Comparison of ENCODE assay signal across 7 cellular contexts in the genomic region with DNA sequence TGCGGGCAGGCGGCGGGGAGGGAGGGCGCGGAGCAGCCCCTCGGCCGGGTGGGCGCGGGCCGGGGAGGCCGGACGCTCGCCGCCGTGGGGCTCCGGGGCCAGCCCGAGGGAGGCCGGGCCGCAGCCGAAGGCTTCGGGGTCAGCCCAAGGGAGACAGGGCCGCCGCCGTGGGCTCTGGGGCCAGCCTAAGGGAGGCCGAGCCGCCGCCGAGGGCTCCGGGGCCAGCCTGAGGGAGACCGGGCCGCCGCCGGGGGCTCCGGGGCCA. TPM values are rescaled to one million over a fixed set of nuclear protein-coding genes. Genes with fewer than 3 reads are reported as not detected.
A peak's percentile ranks its signal among the peaks of the same experiment; 100 is the strongest.
DNase-seq lines count a peak whose midpoint lies in the region; ATAC-seq, FAIRE-seq and TF ChIP-seq lines count a peak whose summit lies in the region.

No MANE protein-coding gene starts in this region.

- H3K36me3 ChIP-seq in HCT116 (ENCODE audit: control insufficient read depth in 1 of 2, insufficient read depth in 2 of 2, low read length in 2 of 2) (no peaks in the 10 kb centered on the region), keratinocyte (ENCODE audit: control insufficient read depth in 2 of 2, extremely low read depth in 1 of 2, insufficient read depth in 2 of 2, low read length in 2 of 2) (peaks cover 0 to 2% of the 10 kb centered on the region in 2 experiments), testis (ENCODE audit: low read depth, missing control alignments) (no peaks in the 10 kb centered on the region)

- peaks cover 44% of the 10 kb centered on the region for H3K4me1 Mint-ChIP-seq in WTC11
- peaks cover 55% of the 10 kb centered on the region for H3K4me1 Mint-ChIP-seq in activated T-helper 2 cell treated with anti-CD3 and anti-CD28 coated beads, Interferon-gamma antibody, Interleukin-2, Interleukin-4, amounts not matched to agents 10 μg/mL and 5 μg/mL and 100 μg/mL, durations not matched to agents 14 hours and 24 hours and 36 hours (ENCODE audit: low read depth)

- H3K27ac ChIP-seq in HCT116 (ENCODE audit: low read depth, low read length), result peak overlapping the region; percentile 94
- peak overlapping the region; percentile 96 for H3K27ac ChIP-seq in adipose tissue (ENCODE audit: low read depth, low read length)
- H3K27ac ChIP-seq in keratinocyte (ENCODE audit: control insufficient read depth, insufficient read depth, low read length), result peak overlapping the region; percentile 73
- peak overlapping the region; percentile 98 to 99 for H3K27ac ChIP-seq in testis

- peaks cover 2% of the 10 kb centered on the region for H3K9me1 ChIP-seq in keratinocyte (ENCODE audit: control insufficient read depth, extremely low read depth, insufficient read depth, low read length)

- H3K4me2 ChIP-seq in HCT116 (ENCODE audit: low read length), result peak overlapping the region; percentile 99
- peak overlapping the region; percentile 28 for H3K4me2 ChIP-seq in keratinocyte (ENCODE audit: control insufficient read depth, extremely low read depth, insufficient read depth, low read depth, low read length)

- H3K9me3 Mint-ChIP-seq in WTC11, result no peaks in the 10 kb centered on the region
- H3K9me3 Mint-ChIP-seq in activated T-helper 2 cell treated with anti-CD3 and anti-CD28 coated beads, Interferon-gamma antibody, Interleukin-2, Interleukin-4, amounts not matched to agents 10 μg/mL and 5 μg/mL and 100 μg/mL, durations not matched to agents 14 hours and 24 hours and 36 hours, result no peaks in the 10 kb centered on the region

- RAD21 ChIA-PET in HCT116 (lab: Charles Lee; ENCODE audit: low non-redundant PET in 1 of 2, low total read pairs in 2 of 2, uncharacterized antibody in 2 of 2, unreplicated experiment in 2 of 2), result no interaction called here

- H4K20me1 ChIP-seq in HCT116 (ENCODE audit: insufficient read depth), result peaks cover 6% of the 10 kb centered on the region; the same call in 1 of the 2 replicates
- H4K20me1 ChIP-seq in keratinocyte (ENCODE audit: control insufficient read depth, extremely low read depth, insufficient read depth, low read length), result peaks cover 5% of the 10 kb centered on the region

- H3K79me2 ChIP-seq in HCT116 (ENCODE audit: insufficient read depth, low read length) (peaks cover 41% of the 10 kb centered on the region), keratinocyte (ENCODE audit: control insufficient read depth, insufficient read depth, low read length) (peaks cover 40% of the 10 kb centered on the region)

- no peak for FAIRE-seq in keratinocyte (lab: Jason Lieb, UNC)

- H3K4me3 ChIP-seq in HCT116 (replicated peaks in 1 of 2; ENCODE audit: low read depth in 1 of 2, low read length in 2 of 2) (peak overlapping the region; percentile 83 to 93), keratinocyte (ENCODE audit: control insufficient read depth in 2 of 3, extremely low read depth in 1 of 3, insufficient read depth in 2 of 3, low read depth in 1 of 3, low read length in 3 of 3) (peak overlapping the region; percentile 72 to 95 (median 90)), testis (peak overlapping the region; percentile 99)

- peak overlapping the region; percentile 97 for H3K9ac ChIP-seq in HCT116 (ENCODE audit: low read length)
- H3K9ac ChIP-seq in keratinocyte (ENCODE audit: control insufficient read depth, extremely low read depth, insufficient read depth, low read length), result peak overlapping the region; percentile 85

- CTCF ChIA-PET in HCT116 (lab: Charles Lee), result no interaction called here
- CTCF ChIA-PET in WTC11 (lab: Charles Lee), result interaction anchor here (1.4 to 2.2 kb wide), 2 partner anchors 81 to 91 kb away, joined by 4 read pairs; no protein-coding TSS in a partner anchor

- DNase-seq in HCT116 (ENCODE audit: low read depth, low spot score) (no peak), keratinocyte (ENCODE audit: low read depth, low spot score) (no peak), testis (no peak), WTC11 (ENCODE audit: low spot score) (no peak)
- DNase-seq in activated T-helper 2 cell treated with anti-CD3 and anti-CD28 coated beads, Interferon-gamma antibody, Interleukin-2, Interleukin-4, amounts not matched to agents 10 μg/mL and 5 μg/mL and 100 μg/mL, durations not matched to agents 14 hours and 24 hours and 36 hours (ENCODE audit: low spot score), result no peak

- H3K27ac Mint-ChIP-seq in WTC11, result no peak overlapping the region
- H3K27ac Mint-ChIP-seq in activated T-helper 2 cell treated with anti-CD3 and anti-CD28 coated beads, Interferon-gamma antibody, Interleukin-2, Interleukin-4, amounts not matched to agents 10 μg/mL and 5 μg/mL and 100 μg/mL, durations not matched to agents 14 hours and 24 hours and 36 hours, result no peak overlapping the region

- H3K27me3 ChIP-seq in HCT116 (ENCODE audit: insufficient read depth, low read length), result no peaks in the 10 kb centered on the region
- H3K27me3 ChIP-seq in keratinocyte (ENCODE audit: control insufficient read depth, extremely low read depth, insufficient read depth, low read length), result no peaks in the 10 kb centered on the region
- no peaks in the 10 kb centered on the region for H3K27me3 ChIP-seq in testis

- no peak overlapping the region for H3K4me3 Mint-ChIP-seq in WTC11
- no peak overlapping the region for H3K4me3 Mint-ChIP-seq in activated T-helper 2 cell treated with anti-CD3 and anti-CD28 coated beads, Interferon-gamma antibody, Interleukin-2, Interleukin-4, amounts not matched to agents 10 μg/mL and 5 μg/mL and 100 μg/mL, durations not matched to agents 14 hours and 24 hours and 36 hours (ENCODE audit: low read depth)

- TF ChIP-seq POLR2A in HCT116 (IDR thresholded peaks at IDR 0.05; ENCODE audit: borderline replicate concordance, extremely low read depth, insufficient read depth, insufficient read length) (no peak), testis (IDR thresholded peaks at IDR 0.05) (no peak)

- 0 to 1% (median 0%) methylated on average over 30 to 34 of the region's 34 CpGs for WGBS in adipose tissue, 3 donors
- 0% methylated on average over 1 to 3 of the region's 34 CpGs for WGBS in testis, 2 donors

- BruUV-seq in HCT116 (replicated peaks; lab: Mats Ljungman, UMichigan), result no TSS peak

- POLR2A ChIA-PET in HCT116 (lab: Charles Lee), result no interaction called here
- POLR2A ChIA-PET in WTC11 (lab: Charles Lee), result no interaction called here

- H3K9me2 ChIP-seq in HCT116 (ENCODE audit: insufficient read depth), result no peaks in the 10 kb centered on the region

- intact Hi-C loops in HCT116 (cut with micrococcal nuclease), result no loop called here
- intact Hi-C loops in testis (cut with DNase I; ENCODE audit: low total_unique reads), result no loop called here
- intact Hi-C loops in activated T-helper 2 cell treated with anti-CD3 and anti-CD28 coated beads, Interferon-gamma antibody, Interleukin-2, Interleukin-4, amounts not matched to agents 10 μg/mL and 5 μg/mL and 100 μg/mL, durations not matched to agents 14 hours and 24 hours and 36 hours (cut with micrococcal nuclease), result loop anchor here (1.0 to 5.0 kb wide), 7 partner anchors 73 to 286 kb away; partner anchors contain the start of genes GRPEL1, MRFAP1L1 and TBC1D14

- H2AFZ ChIP-seq in HCT116 (ENCODE audit: low read depth, low read length, poor library complexity, severe bottlenecking) (no peak overlapping the region), keratinocyte (ENCODE audit: control insufficient read depth, low read length) (no peak overlapping the region)

- H3K36me3 Mint-ChIP-seq in WTC11, result no peaks in the 10 kb centered on the region
- H3K36me3 Mint-ChIP-seq in activated T-helper 2 cell treated with anti-CD3 and anti-CD28 coated beads, Interferon-gamma antibody, Interleukin-2, Interleukin-4, amounts not matched to agents 10 μg/mL and 5 μg/mL and 100 μg/mL, durations not matched to agents 14 hours and 24 hours and 36 hours (ENCODE audit: low read depth), result peaks cover 7% of the 10 kb centered on the region

- ATAC-seq in HCT116 (peak; percentile 30), WTC11 (no peak), HG02623 (IDR thresholded peaks at IDR 0.05; ENCODE audit: unreplicated experiment) (no peak)

- H3K27me3 Mint-ChIP-seq in WTC11 (ENCODE audit: low read depth), result peaks cover 6% of the 10 kb centered on the region
- H3K27me3 Mint-ChIP-seq in activated T-helper 2 cell treated with anti-CD3 and anti-CD28 coated beads, Interferon-gamma antibody, Interleukin-2, Interleukin-4, amounts not matched to agents 10 μg/mL and 5 μg/mL and 100 μg/mL, durations not matched to agents 14 hours and 24 hours and 36 hours (ENCODE audit: low read depth), result no peaks in the 10 kb centered on the region

- no peaks in the 10 kb centered on the region for H3K9me3 ChIP-seq in HCT116 (ENCODE audit: control insufficient read depth in 1 of 2, insufficient read depth in 1 of 2, low read depth in 1 of 2, low read length in 2 of 2)
- H3K9me3 ChIP-seq in keratinocyte (ENCODE audit: control insufficient read depth, low read depth, low read length), result no peaks in the 10 kb centered on the region
- no peaks in the 10 kb centered on the region for H3K9me3 ChIP-seq in testis

- H3K4me1 ChIP-seq in HCT116 (ENCODE audit: control insufficient read depth in 1 of 2, insufficient read depth in 2 of 2, low read length in 2 of 2) (peaks cover 12 to 20% of the 10 kb centered on the region in 2 experiments), keratinocyte (ENCODE audit: control insufficient read depth, extremely low read depth, insufficient read depth, low read length) (peaks cover 6% of the 10 kb centered on the region), testis (peaks cover 32% of the 10 kb centered on the region)

- dilution Hi-C loops in keratinocyte (cut with MboI; ENCODE audit: extremely low pct_ligation_motif_present, low sequenced_read_pairs), result no loop called here

- no peak for TF ChIP-seq RAD21 in HCT116 (IDR thresholded peaks at IDR 0.05; ENCODE audit: low read depth)

- no peak for TF ChIP-seq CTCF in HCT116 (IDR thresholded peaks at IDR 0.05 in 2 of 3, conservative IDR thresholded peaks at IDR 0.05 in 1 of 3; ENCODE audit: borderline replicate concordance in 1 of 3, insufficient read depth in 1 of 3, low read depth in 2 of 3, low read length in 2 of 3)
- no peak for TF ChIP-seq CTCF in keratinocyte (optimal IDR thresholded peaks at IDR 0.05 in 1 of 3, IDR thresholded peaks at IDR 0.05 in 1 of 3, conservative IDR thresholded peaks at IDR 0.05 in 1 of 3; ENCODE audit: extremely low read depth in 1 of 3, insufficient read depth in 2 of 3, low read length in 3 of 3)
- TF ChIP-seq CTCF in testis (IDR thresholded peaks at IDR 0.05), result no peak
- no peak for TF ChIP-seq CTCF in WTC11 (IDR thresholded peaks at IDR 0.05)

RNA-seq across cellular contexts. Expression of gene KIAA0232, which starts 0.3 kb away (rescaled TPM):
- total RNA-seq in HCT116 (2021; ENCODE audit: unreplicated experiment) (18.1 TPM), testis (10 to 100 TPM; 47.9 to 48.0 TPM), WTC11 (2021) (18.5 to 23.2 TPM (median 21.0 TPM) in 3 replicates)
- polyA plus RNA-seq in HCT116 (2012), result 5.3 and 6.5 TPM in 2 replicates
- polyA plus RNA-seq in adipose tissue (1 to 10 TPM; 3.8 to 9.8 (median 6.7) TPM), keratinocyte (8.5 to 10.0 TPM (median 9.1 TPM) in 3 replicates), testis (ENCODE audit: insufficient read depth, low read depth, low replicate concordance) (22.7 TPM)
- polyA plus RNA-seq in keratinocyte (2011; ENCODE audit: low read depth), result 9.8 TPM
- 5.6 and 9.4 TPM in 2 replicates for polyA plus RNA-seq in keratinocyte (2011; cell fraction: cytosol; rRNA removed)
- polyA plus RNA-seq in keratinocyte (2011; cell fraction: nucleus; rRNA removed), result 12.6 and 15.6 TPM in 2 replicates
- 7.6 and 7.8 TPM in 2 replicates for polyA plus RNA-seq in keratinocyte (2012; ENCODE audit: low replicate concordance)
- 9.2 to 15.4 TPM (median 13.9 TPM) in 3 replicates for polyA minus RNA-seq in keratinocyte
- polyA minus RNA-seq in keratinocyte (2011; cell fraction: cytosol; rRNA and poly(A)+ RNA removed), result 9.2 TPM
- polyA minus RNA-seq in keratinocyte (2011; cell fraction: nucleus; rRNA and poly(A)+ RNA removed), result 13.4 and 27.8 TPM in 2 replicates
- total RNA-seq in activated T-helper 2 cell treated with anti-CD3 and anti-CD28 coated beads, Interferon-gamma antibody, Interleukin-2, Interleukin-4, amounts not matched to agents 10 μg/mL and 5 μg/mL and 100 μg/mL, durations not matched to agents 14 hours and 24 hours and 36 hours, result 13.6 and 15.9 TPM in 2 replicates

Comparison
In these comparisons a context has a peak if more than half of its experiments do, and no peak if none do; other contexts are left out.
1. Of the 4 proteins assayed by ChIP-seq in both WTC11 and HCT116: peak only in WTC11: none; only in HCT116: SP1; in both: none; in neither: 3.